16 cellular contexts compared by ENCODE assay signal in the genomic region with DNA sequence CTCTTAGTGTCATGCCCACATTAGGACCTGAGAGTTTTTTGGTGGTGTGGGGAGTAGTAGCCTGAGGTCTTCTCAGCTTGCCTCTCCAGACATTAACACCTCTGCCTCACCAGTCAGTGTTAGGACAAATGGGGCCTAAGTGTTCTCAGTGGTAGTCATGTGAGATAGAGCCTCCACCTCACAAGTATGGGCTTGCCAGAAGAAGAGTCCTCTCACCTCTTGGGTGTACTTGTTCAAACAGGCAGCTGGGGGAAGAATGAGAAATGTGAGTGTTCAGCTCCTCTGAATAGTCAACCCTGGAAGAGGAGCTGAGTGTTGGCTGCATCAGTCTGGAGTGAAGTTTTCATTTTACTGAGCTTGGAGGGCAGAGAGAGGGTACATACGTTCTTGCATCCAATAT.
A peak's percentile ranks its signal among the peaks of the same experiment; 100 is the strongest.
DNase-seq lines count a peak whose midpoint lies in the region; ATAC-seq and TF ChIP-seq lines count a peak whose summit lies in the region.
"Had no signal": no experiment of that assay in that cellular context is flagged by ENCODE, and none has a peak within 500 bp of the region (broad histone marks: within the 10 kb centered on the region; RNA-seq: fewer than 3 reads in every experiment).

No MANE protein-coding gene starts in this region.

- H3K9me3 ChIP-seq in breast epithelium (peaks cover 0 to under 1% of the 10 kb centered on the region in 2 donors), RWPE2 (ENCODE audit: severe bottlenecking) (peaks cover 4% of the 10 kb centered on the region)

- POLR2A ChIA-PET in MCF 10A (lab: Yijun Ruan, JAX) (no interaction called here), GM10248 (lab: Yijun Ruan, JAX) (no interaction called here)

- BruUV-seq in MCF 10A (replicated peaks; lab: Mats Ljungman, UMichigan), result no TSS peak

- intact Hi-C loops in MCF 10A (cut with micrococcal nuclease), result no loop called here
- intact Hi-C loops in breast epithelium (cut with DNase I; ENCODE audit: low total_unique reads), result no loop called here
- intact Hi-C loops in natural killer cell (cut with micrococcal nuclease), result no loop called here

- no peak overlapping the region for H3K27ac ChIP-seq in breast epithelium
- H3K27ac ChIP-seq in RWPE2 (ENCODE audit: poor library complexity, severe bottlenecking), result no peak overlapping the region
- H3K27ac ChIP-seq: BLaER1 treated with 17β-estradiol and CSF1 and Interleukin-3, amounts not matched to agents 10 nM and 100 nM had no signal

- H3K4me3 Mint-ChIP-seq in MCF 10A (ENCODE audit: unreplicated experiment) (no peak overlapping the region), natural killer cell (no peak overlapping the region)
- H3K4me3 Mint-ChIP-seq: CD4-positive, alpha-beta T cell; H9 had no signal

- H3K4me1 Mint-ChIP-seq in MCF 10A (ENCODE audit: insufficient read depth, unreplicated experiment) (no peaks in the 10 kb centered on the region), natural killer cell (no peaks in the 10 kb centered on the region)
- H3K4me1 Mint-ChIP-seq: H9 had no signal

- H3K27ac Mint-ChIP-seq in MCF 10A (ENCODE audit: low read depth, unreplicated experiment), result no peak overlapping the region
- H3K27ac Mint-ChIP-seq in natural killer cell, result no peak overlapping the region
- H3K27ac Mint-ChIP-seq: CD4-positive, alpha-beta T cell; H9 had no signal

- CTCF ChIA-PET in MCF 10A (lab: Yijun Ruan, JAX) (interaction anchor here (0.6 kb wide), 1 partner anchor 126 kb away, joined by 4 read pairs; no protein-coding TSS in a partner anchor), GM10248 (lab: Yijun Ruan, JAX) (interaction anchor here (1.2 to 1.4 kb wide), 2 partner anchors 17 to 53 kb away, joined by 3 to 4 read pairs; no protein-coding TSS in a partner anchor)

- H3K27me3 Mint-ChIP-seq in MCF 10A (ENCODE audit: insufficient read depth, unreplicated experiment), result peaks cover 37% of the 10 kb centered on the region
- H3K27me3 Mint-ChIP-seq in natural killer cell (ENCODE audit: low read depth in 2 of 2), result no peaks in the 10 kb centered on the region
- H3K27me3 Mint-ChIP-seq: CD4-positive, alpha-beta T cell had no signal

- H3K27me3 ChIP-seq in breast epithelium (no peaks in the 10 kb centered on the region), RWPE2 (ENCODE audit: insufficient read depth, poor library complexity, severe bottlenecking) (no peaks in the 10 kb centered on the region)
- H3K27me3 ChIP-seq: BLaER1 treated with 17β-estradiol and CSF1 and Interleukin-3, amounts not matched to agents 10 nM and 100 nM had no signal

- H3K9me3 Mint-ChIP-seq in MCF 10A (ENCODE audit: unreplicated experiment) (no peaks in the 10 kb centered on the region), natural killer cell (peaks cover 7 to 11% of the 10 kb centered on the region in 2 donors)

- H3K4me3 ChIP-seq in breast epithelium (no peak overlapping the region), RWPE2 (ENCODE audit: severe bottlenecking) (no peak overlapping the region)
- H3K4me3 ChIP-seq: BLaER1 treated with 17β-estradiol and CSF1 and Interleukin-3, amounts not matched to agents 10 nM and 100 nM had no signal

- no peaks in the 10 kb centered on the region for H3K36me3 Mint-ChIP-seq in MCF 10A (ENCODE audit: insufficient read depth, unreplicated experiment)
- H3K36me3 Mint-ChIP-seq in natural killer cell, result peaks cover 18% of the 10 kb centered on the region

- no peaks in the 10 kb centered on the region for H3K36me3 ChIP-seq in breast epithelium
- H3K36me3 ChIP-seq in RWPE2 (ENCODE audit: low read depth), result no peaks in the 10 kb centered on the region
- H3K36me3 ChIP-seq: BLaER1 treated with 17β-estradiol and CSF1 and Interleukin-3, amounts not matched to agents 10 nM and 100 nM had no signal

- DNase-seq in MCF 10A (ENCODE audit: unreplicated experiment) (peak; percentile 17), breast epithelium (ENCODE audit: low spot score in 2 of 2) (no peak), RWPE2 (ENCODE audit: low spot score) (no peak), GM10248 (ENCODE audit: extremely low spot score) (no peak), NK-92 (lab: John Stamatoyannopoulos, UW; ENCODE audit: unreplicated experiment) (no peak), natural killer cell (no peak)
- DNase-seq: ACHN; Calu3; CD4-positive, alpha-beta T cell; DMS 273 treated with DMSO at 0.1 percent for 48 hours; EL; GOT3; H9 had no signal

- peak; percentile 87 for ATAC-seq in RWPE2 (ENCODE audit: low read depth)
- peak; percentile 93 for ATAC-seq in esophagus mucosa
- no peak for ATAC-seq in HG02610 (IDR thresholded peaks at IDR 0.05; ENCODE audit: unreplicated experiment)
- no peak for ATAC-seq in natural killer cell

- TF ChIP-seq POLR2A in breast epithelium (IDR thresholded peaks at IDR 0.05), result no peak

- TF ChIP-seq CTCF in MCF 10A (IDR thresholded peaks at IDR 0.05; ENCODE audit: unreplicated experiment), result no peak
- TF ChIP-seq CTCF in breast epithelium (IDR thresholded peaks at IDR 0.05), result no peak
- no peak for TF ChIP-seq CTCF in RWPE2 (IDR thresholded peaks at IDR 0.05; ENCODE audit: poor library complexity, severe bottlenecking)
- no peak for TF ChIP-seq CTCF in GM10248 (IDR thresholded peaks at IDR 0.05; ENCODE audit: control extremely low read depth, extremely low read depth, low read depth, missing control alignments)
- no peak for TF ChIP-seq CTCF in natural killer cell (IDR thresholded peaks at IDR 0.05)

- H3K4me1 ChIP-seq in breast epithelium (no peaks in the 10 kb centered on the region), RWPE2 (ENCODE audit: insufficient read depth, poor library complexity, severe bottlenecking) (no peaks in the 10 kb centered on the region)

Comparison
In these comparisons a context has a peak if more than half of its experiments do, and no peak if none do; other contexts are left out.
1. ATAC-seq: peak in RWPE2 (single experiment) and esophagus mucosa (single experiment); none in HG02610 (single experiment) and natural killer cell (0 of 3).